ENCODE assay signal across 9 cellular contexts in the genomic region with DNA sequence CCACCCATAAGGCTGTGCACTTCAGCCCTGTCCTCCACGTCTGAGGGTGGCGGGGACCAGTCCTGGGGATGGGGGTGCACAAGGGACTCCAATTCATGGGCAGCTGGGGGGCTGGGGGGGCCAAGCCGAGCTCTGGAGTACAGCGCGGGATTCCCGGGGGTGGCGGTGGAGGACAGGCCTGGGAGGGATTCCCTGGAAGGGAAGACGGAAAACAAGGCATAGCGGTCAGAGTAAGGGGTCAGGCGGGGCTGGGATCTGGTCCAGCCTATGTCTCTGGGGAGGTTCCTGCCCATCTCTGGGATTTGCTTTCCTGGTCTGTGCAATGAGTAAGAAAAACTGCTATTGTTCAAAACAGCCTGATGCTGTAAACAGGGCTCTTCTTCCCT. TPM values are rescaled to one million over a fixed set of nuclear protein-coding genes. Genes with fewer than 3 reads are reported as not detected.
DNase-seq lines count a peak whose midpoint lies in the region; ATAC-seq, FAIRE-seq and TF ChIP-seq lines count a peak whose summit lies in the region.
"Had no signal": no experiment of that assay in that cellular context is flagged by ENCODE, and none has a peak within 500 bp of the region (broad histone marks: within the 10 kb centered on the region; RNA-seq: fewer than 3 reads in every experiment).

No MANE protein-coding gene starts in this region.

- H3K4me3 Mint-ChIP-seq in naive thymus-derived CD4-positive, alpha-beta T cell, result peak overlapping the region in 7 of 10 donors; percentile 16 to 91 (median 89)

- H3K79me2 ChIP-seq in PC-3 (ENCODE audit: low read length) (no peaks in the 10 kb centered on the region), H1 (ENCODE audit: control insufficient read depth in 1 of 2, insufficient read depth in 2 of 2, low read length in 2 of 2) (no peaks in the 10 kb centered on the region)

- H3K4me1 Mint-ChIP-seq in naive thymus-derived CD4-positive, alpha-beta T cell, result peaks cover 4 to 11% (median 8%) of the 10 kb centered on the region in 7 donors

- H3F3A ChIP-seq in PC-3 (ENCODE audit: low read length, unreplicated experiment), result no peaks in the 10 kb centered on the region

- H4K5ac ChIP-seq in H1 (ENCODE audit: insufficient read length, low read depth, low read length), result no peak overlapping the region

- H2BK120ac ChIP-seq in H1 (replicated peaks; ENCODE audit: low read depth, low read length), result no peak overlapping the region

- no peak for DNase-seq in A549 (ENCODE audit: low read depth in 1 of 2, low spot score in 1 of 2)
- no peak for DNase-seq in PC-3
- no peak for DNase-seq in H1 (ENCODE audit: low read depth in 1 of 2, low spot score in 2 of 2)
- DNase-seq in naive thymus-derived CD4-positive, alpha-beta T cell, result no peak
- no peak for DNase-seq in HT-29 (ENCODE audit: low spot score)
- DNase-seq in stimulated activated CD4-positive, alpha-beta T cell treated with anti-CD3 and anti-CD28 coated beads, Interleukin-4, amount 100 ng/mL, for 1 hour, result no peak
- no peak for DNase-seq in HPDE6-E6E7 (ENCODE audit: extremely low spot score)

- peaks cover 4 to 39% (median 13%) of the 10 kb centered on the region in 5 donors for H3K27me3 Mint-ChIP-seq in naive thymus-derived CD4-positive, alpha-beta T cell

- POLR2A ChIA-PET in A549 (lab: Yijun Ruan, JAX) (interaction anchor here (0.8 to 1.5 kb wide), 2 partner anchors 67 to 81 kb away, joined by 3 to 6 read pairs; a partner anchor contains a TSS), PC-3 (lab: Charles Lee; ENCODE audit: unreplicated experiment) (no interaction called here), H1 (lab: Charles Lee; ENCODE audit: partially characterized antibody) (interaction anchor here (1.3 to 6.7 kb wide), 8 partner anchors 9 to 80 kb away, joined by 3 to 35 read pairs (median 8); a partner anchor contains a TSS)
- POLR2A ChIA-PET in naive thymus-derived CD4-positive, alpha-beta T cell (lab: Charles Lee), result no interaction called here

- H3K9me3 ChIP-seq in A549 (no peaks in the 10 kb centered on the region), PC-3 (ENCODE audit: low read length) (no peaks in the 10 kb centered on the region), H1 (ENCODE audit: insufficient read depth in 2 of 2, low read depth in 1 of 2, low read length in 1 of 2) (no peaks in the 10 kb centered on the region)
- no peaks in the 10 kb centered on the region for H3K9me3 ChIP-seq in naive thymus-derived CD4-positive, alpha-beta T cell (ENCODE audit: control insufficient read depth in 2 of 3, low read length in 3 of 3)

- H3K36me3 Mint-ChIP-seq in naive thymus-derived CD4-positive, alpha-beta T cell, result no peaks in the 10 kb centered on the region

- no peaks in the 10 kb centered on the region for H3K27me3 ChIP-seq in PC-3 (ENCODE audit: low read length)
- H3K27me3 ChIP-seq in H1 (replicated peaks in 1 of 4; ENCODE audit: control insufficient read depth in 3 of 4, extremely low read depth in 1 of 4, insufficient read depth in 3 of 4, low read length in 3 of 4), result no peaks in the 10 kb centered on the region; a peak in 2 of 7 replicates
- H3K27me3 ChIP-seq in naive thymus-derived CD4-positive, alpha-beta T cell (ENCODE audit: control insufficient read depth in 2 of 2, insufficient read depth in 2 of 2, low read length in 2 of 2), result no peaks in the 10 kb centered on the region

- TF ChIP-seq EP300 in A549 (IDR thresholded peaks at IDR 0.05) (no peak), H1 (IDR thresholded peaks at IDR 0.05; ENCODE audit: borderline replicate concordance in 1 of 2, low read depth in 2 of 2, low read length in 2 of 2) (no peak)

- H3K23me2 ChIP-seq in H1 (ENCODE audit: low read depth, low read length), result peaks cover 3% of the 10 kb centered on the region; the same call in 1 of the 2 replicates

- TF ChIP-seq RAD21 in A549 (conservative IDR thresholded peaks at IDR 0.05 in 1 of 2, IDR thresholded peaks at IDR 0.05 in 1 of 2) (no peak), H1 (IDR thresholded peaks at IDR 0.05 in 1 of 2, conservative IDR thresholded peaks at IDR 0.05 in 1 of 2; ENCODE audit: low read depth in 2 of 2, low read length in 2 of 2) (no peak)

- H2AK5ac ChIP-seq in H1 (ENCODE audit: low read depth, low read length), result no peak overlapping the region

- H3K4me1 ChIP-seq in A549 (peaks cover 12% of the 10 kb centered on the region; the same call in 2 of the 3 replicates), PC-3 (ENCODE audit: insufficient read depth, low read length) (peaks cover 6% of the 10 kb centered on the region; the same call in 1 of the 2 replicates), H1 (replicated peaks in 1 of 4; ENCODE audit: control insufficient read depth in 3 of 4, insufficient read depth in 4 of 4, low read length in 3 of 4) (peaks cover 0 to 14% (median 6%) of the 10 kb centered on the region in 4 experiments; a peak in 6 of 7 replicates)
- H3K4me1 ChIP-seq in naive thymus-derived CD4-positive, alpha-beta T cell (ENCODE audit: control insufficient read depth in 2 of 2, insufficient read depth in 2 of 2, low read length in 2 of 2), result peaks cover 4 to 9% of the 10 kb centered on the region in 2 donors

- H4K20me1 ChIP-seq in PC-3 (ENCODE audit: low read length), result no peaks in the 10 kb centered on the region
- no peaks in the 10 kb centered on the region for H4K20me1 ChIP-seq in H1 (replicated peaks in 1 of 2; ENCODE audit: control insufficient read depth in 1 of 2, insufficient read depth in 2 of 2, low read length in 2 of 2)

- H3K18ac ChIP-seq in H1 (ENCODE audit: extremely low read depth, low read length), result no peak overlapping the region

- no peak overlapping the region for H2BK12ac ChIP-seq in H1 (ENCODE audit: low read depth, low read length)

- peak overlapping the region in 1 of 2 experiments; percentile 77; a peak in 2 of 6 replicates for H3K27ac ChIP-seq in A549
- no peak overlapping the region for H3K27ac ChIP-seq in PC-3 (ENCODE audit: low read length)
- H3K27ac ChIP-seq in H1 (ENCODE audit: low read depth, low read length), result no peak overlapping the region
- no peak overlapping the region for H3K27ac ChIP-seq in naive thymus-derived CD4-positive, alpha-beta T cell (ENCODE audit: low read depth, low read length)

- 48% methylated on average over 6 of the region's 10 CpGs for WGBS in A549 (ENCODE audit: missing lambda C conversion rate)
- 79% methylated on average over 10 of the region's 10 CpGs; no CpG with 5 or more reads in 1 of the 2 experiments for WGBS in H1 (ENCODE audit: extremely low coverage in 1 of 2, insufficient coverage in 1 of 2, insufficient read length in 1 of 2, insufficient replicate concordance in 2 of 2, low coverage in 1 of 2, low lambda C conversion rate in 2 of 2, missing lambda C conversion rate in 1 of 2), 2 experiments

- no peak overlapping the region for H2BK5ac ChIP-seq in H1 (ENCODE audit: low read depth, low read length)

- peak overlapping the region; percentile 84; the same call in 1 of the 2 replicates for H2AFZ ChIP-seq in PC-3 (ENCODE audit: low read length)
- H2AFZ ChIP-seq in H1 (ENCODE audit: low read length), result no peak overlapping the region

- H3K4me3 ChIP-seq in A549 (no peak overlapping the region), PC-3 (ENCODE audit: low read length) (no peak overlapping the region), H1 (ENCODE audit: extremely low read depth in 1 of 4, insufficient read depth in 2 of 4, low read depth in 3 of 4, low read length in 4 of 4) (no peak overlapping the region)
- H3K4me3 ChIP-seq in naive thymus-derived CD4-positive, alpha-beta T cell (ENCODE audit: low read length), result no peak overlapping the region

- no peaks in the 10 kb centered on the region for H3K79me1 ChIP-seq in H1 (ENCODE audit: low read depth, low read length)

- peak overlapping the region; percentile 78; the same call in 1 of the 3 replicates for H3K4me2 ChIP-seq in A549
- no peak overlapping the region for H3K4me2 ChIP-seq in PC-3 (ENCODE audit: low read length)
- H3K4me2 ChIP-seq in H1 (ENCODE audit: insufficient read depth in 1 of 2, low read depth in 2 of 2, low read length in 2 of 2), result no peak overlapping the region

- H4K91ac ChIP-seq in H1 (replicated peaks; ENCODE audit: insufficient read length, low read length), result no peak overlapping the region

- H2BK15ac ChIP-seq in H1 (ENCODE audit: low read length), result no peak overlapping the region

- ATAC-seq in A549, result peak; percentile 6 to 20; a peak in 4 of 6 replicates
- ATAC-seq in PC-3, result no peak
- no peak for ATAC-seq in naive thymus-derived CD4-positive, alpha-beta T cell
- no peak for ATAC-seq in GM18505 (IDR thresholded peaks at IDR 0.05; ENCODE audit: unreplicated experiment)

- intact Hi-C loops in PC-3 (cut with micrococcal nuclease), result loop anchor here (1.0 kb wide), 1 partner anchor 67 kb away; no protein-coding TSS in a partner anchor
- intact Hi-C loops in naive thymus-derived CD4-positive, alpha-beta T cell (cut with micrococcal nuclease), result loop anchor here (1.0 to 5.0 kb wide), 8 partner anchors 67 to 357 kb away; a partner anchor contains a TSS

- no peak overlapping the region for H3K23ac ChIP-seq in H1 (ENCODE audit: insufficient read length)

- CTCF ChIA-PET in A549 (lab: Yijun Ruan, JAX), result interaction anchor here (0.6 to 42.0 kb wide), 35 partner anchors 6 to 783 kb away, joined by 3 to 772 read pairs (median 7); a partner anchor contains a TSS
- CTCF ChIA-PET in PC-3 (lab: Charles Lee), result no interaction called here
- CTCF ChIA-PET in H1 (lab: Charles Lee; ENCODE audit: partially characterized antibody), result interaction anchor here (0.6 to 18.3 kb wide), 25 partner anchors 8 to 312 kb away, joined by 3 to 547 read pairs (median 7); a partner anchor contains a TSS
- CTCF ChIA-PET in naive thymus-derived CD4-positive, alpha-beta T cell (lab: Charles Lee), result interaction anchor here (0.6 to 6.6 kb wide), 14 partner anchors 9 to 1005 kb away, joined by 3 to 45 read pairs (median 4); no protein-coding TSS in a partner anchor

- no peak overlapping the region for H3K4ac ChIP-seq in H1 (replicated peaks; ENCODE audit: insufficient read length, low read depth, low read length)

- no peaks in the 10 kb centered on the region for H3K9me3 Mint-ChIP-seq in naive thymus-derived CD4-positive, alpha-beta T cell

- H3K56ac ChIP-seq in H1 (replicated peaks; ENCODE audit: insufficient read length, low read depth, low read length), result no peak overlapping the region

- TF ChIP-seq POLR2A in A549 (IDR thresholded peaks at IDR 0.05; ENCODE audit: low read length), result no peak
- TF ChIP-seq POLR2A in H1 (IDR thresholded peaks at IDR 0.05; ENCODE audit: control extremely low read depth in 1 of 2, low read depth in 2 of 2, low read length in 2 of 2), result no peak
- no peak for TF ChIP-seq POLR2A in GM18505 (IDR thresholded peaks at IDR 0.05; ENCODE audit: borderline replicate concordance, extremely low read depth, insufficient read depth, insufficient read length)

- no TSS peak for BruUV-seq in PC-3 (replicated peaks; lab: Mats Ljungman, UMichigan)

- TF ChIP-seq CTCF in A549 (IDR thresholded peaks at IDR 0.05) (no peak; the same call in 2 of the 3 replicates), PC-3 (conservative IDR thresholded peaks at IDR 0.05; ENCODE audit: low read depth, low read length) (no peak), H1 (IDR thresholded peaks at IDR 0.05; ENCODE audit: control extremely low read depth in 1 of 3, insufficient read depth in 1 of 3, low read depth in 1 of 3, low read length in 3 of 3) (no peak)

- H2BK20ac ChIP-seq in H1 (ENCODE audit: low read length), result no peak overlapping the region

- no peaks in the 10 kb centered on the region for H3K9me2 ChIP-seq in PC-3 (replicated peaks; ENCODE audit: low read length)

- no peak overlapping the region for H4K8ac ChIP-seq in H1 (ENCODE audit: extremely low read depth, insufficient read depth, low read length)

- no peaks in the 10 kb centered on the region for H3K36me3 ChIP-seq in PC-3 (ENCODE audit: low read depth, low read length)
- peaks cover 0 to 4% (median 0%) of the 10 kb centered on the region in 4 experiments; a peak in 2 of 8 replicates for H3K36me3 ChIP-seq in H1 (ENCODE audit: control insufficient read depth in 2 of 4, insufficient read depth in 4 of 4, low read length in 3 of 4)
- H3K36me3 ChIP-seq in naive thymus-derived CD4-positive, alpha-beta T cell (ENCODE audit: control insufficient read depth in 2 of 3, insufficient read depth in 3 of 3, low read length in 3 of 3), result no peaks in the 10 kb centered on the region

- peak overlapping the region in 1 of 9 donors; percentile 51 for H3K27ac Mint-ChIP-seq in naive thymus-derived CD4-positive, alpha-beta T cell

- no peak overlapping the region for H3K14ac ChIP-seq in H1 (ENCODE audit: insufficient read length)

- FAIRE-seq in A549 (lab: Jason Lieb, UNC) (no peak), H1 (lab: Jason Lieb, UNC) (no peak)
- FAIRE-seq: bronchial epithelial cell had no signal

- H3K9ac ChIP-seq in PC-3 (ENCODE audit: low read length) (no peak overlapping the region), H1 (replicated peaks in 1 of 4; ENCODE audit: extremely low read depth in 1 of 4, low read depth in 3 of 4, low read length in 3 of 4) (no peak overlapping the region)

RNA-seq across cellular contexts. Expression of a gene that starts 8.1 kb away (rescaled TPM):
- 0.04 TPM in 1 of 2 replicates, not detected in the other for polyA plus RNA-seq in A549 (2011; rRNA removed)
- polyA plus RNA-seq in A549 (2012; cell fraction: cytosol; rRNA removed), result 0.04 and 0.09 TPM in 2 replicates
- polyA plus RNA-seq in A549 (2012; cell fraction: nucleus; rRNA removed), result 0.11 and 0.20 TPM in 2 replicates
- polyA plus RNA-seq in A549 (2017; fragmentation: RNase III; extraction: RNeasy Plus Mini Kit Qiagen cat#74134 plus additional on column Dnase treatment), result 0.04 to 0.12 TPM (median 0.11 TPM) in 3 replicates
- polyA minus RNA-seq in A549 (2011; rRNA and poly(A)+ RNA removed), result not detected in 2 replicates
- not detected in 2 replicates for total RNA-seq in PC-3 (2014; rRNA removed)
- total RNA-seq in H1 (2021; fragmentation: NEBNext Ultra II Directional; extraction: Animal tissue kit (Norgen Biotek cat#: 25700)), result 45.7 and 45.9 TPM in 2 replicates
- 26.8 and 42.3 TPM in 2 replicates for polyA plus RNA-seq in H1 (2011; rRNA removed)
- polyA plus RNA-seq in H1 (2011; cell fraction: cytosol; rRNA removed), result 23.3 TPM
- polyA plus RNA-seq in H1 (2011; cell fraction: nucleus; rRNA removed), result 49.4 TPM
- 26.5 to 37.1 TPM (median 35.2 TPM) in 4 replicates for polyA plus RNA-seq in H1 (2012, experiment 1 of 2)
- 29.5 TPM for polyA plus RNA-seq in H1 (2012, experiment 2 of 2)
- polyA plus RNA-seq in H1 (2013, experiment 1 of 2), result 57.5 TPM
- 60.3 TPM for polyA plus RNA-seq in H1 (2013, experiment 2 of 2)
- polyA minus RNA-seq in H1 (2011; rRNA and poly(A)+ RNA removed), result 22.4 and 28.5 TPM in 2 replicates
- polyA minus RNA-seq in H1 (2011; cell fraction: cytosol; rRNA and poly(A)+ RNA removed), result 26.4 TPM
- polyA minus RNA-seq in H1 (2011; cell fraction: nucleus; rRNA and poly(A)+ RNA removed), result 23.6 TPM
- total RNA-seq in naive thymus-derived CD4-positive, alpha-beta T cell, result not detected
- polyA plus RNA-seq in naive thymus-derived CD4-positive, alpha-beta T cell, result not detected
- total RNA-seq in HT-29 (2014; rRNA removed; shearing (Covaris generic)), result not detected in 2 replicates
- total RNA-seq: bronchial epithelial cell had no signal

RNA-seq across cellular contexts. Expression of a gene that starts 36.9 kb away (rescaled TPM):
- polyA plus RNA-seq in A549 (2011; rRNA removed), result 5.2 and 5.4 TPM in 2 replicates
- polyA plus RNA-seq in A549 (2012; cell fraction: cytosol; rRNA removed), result 1.9 and 2.7 TPM in 2 replicates
- 8.1 and 9.1 TPM in 2 replicates for polyA plus RNA-seq in A549 (2012; cell fraction: nucleus; rRNA removed)
- polyA plus RNA-seq in A549 (2017; fragmentation: RNase III; extraction: RNeasy Plus Mini Kit Qiagen cat#74134 plus additional on column Dnase treatment), result 3.8 to 4.2 TPM (median 3.9 TPM) in 3 replicates
- polyA minus RNA-seq in A549 (2011; rRNA and poly(A)+ RNA removed), result 5.7 and 9.3 TPM in 2 replicates
- 0.98 and 1.6 TPM in 2 replicates for total RNA-seq in PC-3 (2014; rRNA removed)
- 7.7 and 7.8 TPM in 2 replicates for total RNA-seq in H1 (2021; fragmentation: NEBNext Ultra II Directional; extraction: Animal tissue kit (Norgen Biotek cat#: 25700))
- 10.3 and 12.7 TPM in 2 replicates for polyA plus RNA-seq in H1 (2011; rRNA removed)
- polyA plus RNA-seq in H1 (2011; cell fraction: cytosol; rRNA removed), result 11.8 TPM
- polyA plus RNA-seq in H1 (2011; cell fraction: nucleus; rRNA removed), result 32.6 TPM
- 9.5 to 12.6 TPM (median 11.6 TPM) in 4 replicates for polyA plus RNA-seq in H1 (2012, experiment 1 of 2)
- 4.2 TPM for polyA plus RNA-seq in H1 (2012, experiment 2 of 2)
- polyA plus RNA-seq in H1 (2013, experiment 1 of 2), result 4.7 TPM
- 4.3 TPM for polyA plus RNA-seq in H1 (2013, experiment 2 of 2)
- polyA minus RNA-seq in H1 (2011; rRNA and poly(A)+ RNA removed), result 11.4 and 13.0 TPM in 2 replicates
- polyA minus RNA-seq in H1 (2011; cell fraction: cytosol; rRNA and poly(A)+ RNA removed), result 6.8 TPM
- 14.2 TPM for polyA minus RNA-seq in H1 (2011; cell fraction: nucleus; rRNA and poly(A)+ RNA removed)
- total RNA-seq in naive thymus-derived CD4-positive, alpha-beta T cell, result under 1 TPM in 4 of 5 experiments, not detected in 1; 0.08 to 0.34 (median 0.14) TPM
- polyA plus RNA-seq in naive thymus-derived CD4-positive, alpha-beta T cell, result under 1 TPM in 1 of 2 donors, not detected in 1; 0.12 TPM
- total RNA-seq in HT-29 (2014; rRNA removed; shearing (Covaris generic)), result not detected in 2 replicates

Comparison
In these comparisons a context has a peak if more than half of its experiments do, and no peak if none do; other contexts are left out.
1. ATAC-seq: peak in A549 (2 of 2); none in PC-3 (single experiment), naive thymus-derived CD4-positive, alpha-beta T cell (single experiment) and GM18505 (single experiment).
2. RNA of a gene that starts 8.1 kb away (total RNA-seq): 45.7 to 45.9 TPM in H1; not detected in PC-3, not detected in naive thymus-derived CD4-positive, alpha-beta T cell and not detected in HT-29; every median in the first group is over 10 times any median in the second.
3. POLR2A ChIA-PET loops: an anchor here in A549 (0.8 to 1.5 kb wide) and H1 (1.3 to 6.7 kb wide); none called in PC-3 and naive thymus-derived CD4-positive, alpha-beta T cell.